8 cellular contexts compared by ENCODE assay signal in genomic region chr1:100894622-100895539, GRCh38. TPM values are rescaled to one million over a fixed set of nuclear protein-coding genes. Genes with fewer than 3 reads are reported as not detected.
A peak's percentile ranks its signal among the peaks of the same experiment; 100 is the strongest.
DNase-seq lines count a peak whose midpoint lies in the region; ATAC-seq and TF ChIP-seq lines count a peak whose summit lies in the region.

EXTL2 (minus strand) TSS chr1:100894842; CDS start chr1:100888757, 6,085 bp downstream.

- peaks cover 3% of the 10 kb centered on the region for H3K9me3 ChIP-seq in CD4-positive, alpha-beta T cell (ENCODE audit: control insufficient read depth, low read length)
- H3K9me3 ChIP-seq in effector memory CD4-positive, alpha-beta T cell (ENCODE audit: control insufficient read depth, low read length) = no peaks in the 10 kb centered on the region

- peak within 1 kb of the TSS; percentile 100 for H3K27ac ChIP-seq in CD4-positive, alpha-beta T cell (ENCODE audit: low read depth, low read length)
- H3K27ac ChIP-seq in effector memory CD4-positive, alpha-beta T cell (ENCODE audit: insufficient read depth, low read length, poor library complexity, severe bottlenecking) = peak within 1 kb of the TSS; percentile 100

- peaks cover 6% of the 10 kb centered on the region for H3K36me3 ChIP-seq in effector memory CD4-positive, alpha-beta T cell (ENCODE audit: control insufficient read depth, insufficient read depth, low read length)

- H3K4me1 Mint-ChIP-seq in CD4-positive, alpha-beta T cell (ENCODE audit: low read depth) = peaks cover 64% of the 10 kb centered on the region

- H3K4me3 ChIP-seq in effector memory CD4-positive, alpha-beta T cell (ENCODE audit: insufficient read depth, low read depth, low read length, poor library complexity, severe bottlenecking) = peak within 1 kb of the TSS; percentile 90

- POLR2A ChIA-PET in CD4-positive, alpha-beta T cell (lab: Charles Lee) = interaction anchor here (0.6 to 5.3 kb wide), 22 partner anchors 8 to 762 kb away, joined by 3 to 51 read pairs (median 4); partner anchors contain the start of genes RTCA, S1PR1, SASS6 and TRMT13
- POLR2A ChIA-PET in activated CD8-positive, alpha-beta memory T cell treated with anti-CD3 and anti-CD28 coated beads for 36 hours (lab: Charles Lee) = interaction anchor here (0.6 to 1.0 kb wide), 6 partner anchors 9 to 925 kb away, joined by 3 to 5 read pairs (median 3); no protein-coding TSS in a partner anchor

- intact Hi-C loops in CD4-positive, alpha-beta T cell (cut with DNase I, micrococcal nuclease) = loop anchor here (2.0 to 10.0 kb wide), 5 partner anchors 462 to 860 kb away; partner anchors contain the start of genes RTCA (in 1 of the 2), SASS6 (in 1 of the 2) and TRMT13 (in 1 of the 2)

- no peaks in the 10 kb centered on the region for H3K9me3 Mint-ChIP-seq in CD4-positive, alpha-beta T cell

- peak; percentile 21 for ATAC-seq in CD4-positive, alpha-beta T cell (ENCODE audit: poor library complexity)
- peak; percentile 45 for ATAC-seq in GM19438 (IDR thresholded peaks at IDR 0.05; ENCODE audit: low read depth, unreplicated experiment)

- peak within 1 kb of the TSS; percentile 99 for H3K27ac Mint-ChIP-seq in CD4-positive, alpha-beta T cell

- H3K36me3 Mint-ChIP-seq in CD4-positive, alpha-beta T cell (ENCODE audit: low read depth) = peaks cover 60% of the 10 kb centered on the region

- H3K27me3 Mint-ChIP-seq in CD4-positive, alpha-beta T cell = no peaks in the 10 kb centered on the region

- peak; percentile 17 to 52 (median 36) for DNase-seq in CD4-positive, alpha-beta T cell
- DNase-seq in HK-2 (ENCODE audit: unreplicated experiment) (peak; percentile 90), NCI-H82 (lab: John Stamatoyannopoulos, UW) (peak; percentile 98), lung microvascular endothelial cell (ENCODE audit: low read depth in 2 of 2) (peak; percentile 77 to 91)
- peak; percentile 45 to 67 (median 47) for DNase-seq in effector memory CD4-positive, alpha-beta T cell
- peak; percentile 44 to 48 (median 48) for DNase-seq in stimulated activated CD4-positive, alpha-beta T cell treated with anti-CD3 and anti-CD28 coated beads, TNF-alpha, amount 100 ng/mL, for 48 hours (ENCODE audit: low read depth in 3 of 3)

- H3K4me1 ChIP-seq in effector memory CD4-positive, alpha-beta T cell (ENCODE audit: control insufficient read depth, insufficient read depth, low read length, poor library complexity, severe bottlenecking) = peaks cover 22% of the 10 kb centered on the region

- CTCF ChIA-PET in CD4-positive, alpha-beta T cell (lab: Charles Lee) = interaction anchor here (0.7 to 1.4 kb wide), 5 partner anchors 13 to 577 kb away, joined by 3 to 5 read pairs (median 3); no protein-coding TSS in a partner anchor
- CTCF ChIA-PET in activated CD8-positive, alpha-beta memory T cell treated with anti-CD3 and anti-CD28 coated beads for 36 hours (lab: Charles Lee) = interaction anchor here (0.9 to 1.7 kb wide), 3 partner anchors 9 to 415 kb away, joined by 3 to 4 read pairs (median 3); no protein-coding TSS in a partner anchor

- H3K4me3 Mint-ChIP-seq in CD4-positive, alpha-beta T cell = peak within 1 kb of the TSS; percentile 98

- TF ChIP-seq CTCF in CD4-positive, alpha-beta T cell (IDR thresholded peaks at IDR 0.05) = no peak

- no peaks in the 10 kb centered on the region for H3K27me3 ChIP-seq in CD4-positive, alpha-beta T cell (ENCODE audit: control insufficient read depth, insufficient read depth, low read length)
- no peaks in the 10 kb centered on the region for H3K27me3 ChIP-seq in effector memory CD4-positive, alpha-beta T cell (replicated peaks; ENCODE audit: control insufficient read depth, insufficient read depth, low read length, poor library complexity, severe bottlenecking)

RNA-seq across cellular contexts. Expression of gene EXTL2, which starts in this region (rescaled TPM):
- 1 to 10 TPM; 1.5 to 1.8 TPM for total RNA-seq in CD4-positive, alpha-beta T cell
- 10 to 100 TPM; 14.6 to 14.9 TPM for total RNA-seq in activated CD8-positive, alpha-beta memory T cell treated with anti-CD3 and anti-CD28 coated beads for 36 hours
- 10.9 and 11.8 TPM in 2 replicates for total RNA-seq in lung microvascular endothelial cell

Comparison
In these comparisons a context has a peak if more than half of its experiments do, and no peak if none do; other contexts are left out.
1. Peak in every context shown above with its lines: DNase-seq, ATAC-seq, H3K4me3 ChIP-seq and H3K27ac ChIP-seq.
2. DNase-seq: peak in every context shown above with its lines; median percentile 98 in NCI-H82; 90 in HK-2; 84 in lung microvascular endothelial cell; 48 in stimulated activated CD4-positive, alpha-beta T cell treated with anti-CD3 and anti-CD28 coated beads, TNF-alpha, amount 100 ng/mL, for 48 hours; 47 in effector memory CD4-positive, alpha-beta T cell; 36 in CD4-positive, alpha-beta T cell.